ENCODE assay signal across 1 cellular context in the genomic region with DNA sequence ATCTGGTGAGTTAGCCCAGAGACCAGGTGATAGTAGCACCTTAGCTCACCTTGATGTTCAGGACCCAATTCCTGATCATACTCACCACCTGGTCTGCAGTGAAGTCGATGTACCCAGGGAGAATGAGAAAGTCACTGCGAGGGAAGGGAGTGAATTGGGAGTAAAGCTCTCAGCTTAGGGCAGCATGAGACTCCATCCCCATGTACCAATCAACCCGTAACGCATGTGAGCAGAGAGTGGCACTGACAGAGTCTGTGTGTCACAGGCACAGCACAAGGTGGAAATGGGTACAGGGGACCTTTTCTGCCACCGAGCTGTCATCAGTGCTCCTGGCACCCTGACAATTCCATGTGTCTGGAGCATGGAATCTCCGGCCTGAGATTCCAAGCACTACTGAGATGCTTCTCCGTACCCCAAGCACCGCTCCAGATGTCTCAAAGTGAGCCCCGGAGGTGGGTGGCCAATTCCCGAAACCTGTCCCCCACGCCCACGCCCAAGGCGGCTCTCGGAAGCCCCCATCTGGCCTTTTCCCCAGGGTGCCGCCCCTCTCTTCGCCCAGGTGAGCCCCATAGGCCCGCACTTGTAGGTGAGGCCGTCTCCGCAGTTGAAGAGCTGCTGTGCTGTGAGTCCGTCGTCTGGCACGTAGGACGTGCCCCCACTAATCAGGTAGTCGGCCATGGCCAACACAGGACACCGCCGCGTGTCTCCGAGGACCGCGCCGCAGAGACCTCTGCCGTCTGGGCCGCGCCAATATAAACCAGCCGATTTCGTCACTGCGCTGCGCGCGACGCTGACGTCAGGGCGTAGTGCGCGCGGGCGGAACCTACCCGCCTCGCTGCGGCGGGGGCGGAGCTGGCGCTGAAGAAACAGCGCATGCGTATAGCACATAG.
A peak's percentile ranks its signal among the peaks of the same experiment; 100 is the strongest.
TF ChIP-seq lines count a peak whose summit lies in the region.

Gene IMPDH2 (minus strand): TSS at position 726 of the 890 bp plus-strand sequence. CDS start 48 bp downstream, at position 678.

TF ChIP-seq in K562, 482 proteins besides CTCF, POLR2A, EP300 and RAD21 (continued from another document and continues in another):
- TF ChIP-seq U2AF1 (optimal IDR thresholded peaks at IDR 0.05; ENCODE audit: low read depth, low read length) (no peak), BRD4 (IDR thresholded peaks at IDR 0.05) (0 out of 2 replicates have a peak, but pooled peaks have one; percentile 47), STAG1 (CRISPR knock-in tag; IDR thresholded peaks at IDR 0.05; ENCODE audit: borderline replicate concordance) (no peak), ZNF408 (CRISPR knock-in tag; IDR thresholded peaks at IDR 0.05; ENCODE audit: low read depth) (no peak), BRD9 (IDR thresholded peaks at IDR 0.05; ENCODE audit: low read depth, partially characterized antibody) (no peak), KAT2B (IDR thresholded peaks at IDR 0.05; ENCODE audit: low read depth, low read length) (no peak), BDP1 (IDR thresholded peaks at IDR 0.05; ENCODE audit: insufficient read depth, insufficient read length) (no peak), FIP1L1 (IDR thresholded peaks at IDR 0.05; ENCODE audit: low read depth, low read length, poor library complexity, severe bottlenecking) (peak; percentile 80), FOXA3 (CRISPR knock-in tag; conservative IDR thresholded peaks at IDR 0.05 in 1 of 2, IDR thresholded peaks at IDR 0.05 in 1 of 2) (no peak), NR2C2 (CRISPR knock-in tag; IDR thresholded peaks at IDR 0.05) (0 out of 2 replicates have a peak, but pooled peaks have one; percentile 31), NR2C2 (tag; IDR thresholded peaks at IDR 0.05) (peak; percentile 30; the same call in 1 of the 2 replicates), ZMIZ1 (IDR thresholded peaks at IDR 0.05; ENCODE audit: low read depth in 2 of 2, low read length in 2 of 2) (peak in 1 of 2 experiments; percentile 73; a peak in 1 of 4 replicates), ZBTB8A (IDR thresholded peaks at IDR 0.05; ENCODE audit: partially characterized antibody) (no peak), EZH2 (IDR thresholded peaks at IDR 0.05; ENCODE audit: borderline replicate concordance, low read depth, low read length) (no peak), RHOXF2B (CRISPR knock-in tag; conservative IDR thresholded peaks at IDR 0.05) (peak; percentile 50; the same call in 1 of the 2 replicates), MYBL2 (IDR thresholded peaks at IDR 0.05; ENCODE audit: low read depth) (no peak), MYBL2 (CRISPR knock-in tag; IDR thresholded peaks at IDR 0.05; ENCODE audit: borderline replicate concordance) (peak; percentile 49; the same call in 1 of the 2 replicates), LCOR (CRISPR knock-in tag; IDR thresholded peaks at IDR 0.05) (no peak), HNRNPH1 (optimal IDR thresholded peaks at IDR 0.05; ENCODE audit: low read depth, low read length) (no peak), USF2 (CRISPR knock-in tag; IDR thresholded peaks at IDR 0.05) (no peak), C11orf30 (IDR thresholded peaks at IDR 0.05; ENCODE audit: low read depth) (peak; percentile 75), MCM2 (IDR thresholded peaks at IDR 0.05; ENCODE audit: low read depth) (no peak), DDX20 (tag; IDR thresholded peaks at IDR 0.05; ENCODE audit: low read depth) (no peak), TAF9B (IDR thresholded peaks at IDR 0.05; ENCODE audit: partially characterized antibody) (no peak), HNRNPL (IDR thresholded peaks at IDR 0.05; ENCODE audit: low read depth, low read length) (no peak), KLF13 (tag; IDR thresholded peaks at IDR 0.05; ENCODE audit: borderline replicate concordance, low read depth) (peak; percentile 29; the same call in 1 of the 2 replicates), CEBPG (CRISPR knock-in tag; IDR thresholded peaks at IDR 0.05) (peak; percentile 90), CEBPG (tag; conservative IDR thresholded peaks at IDR 0.05 in 1 of 2, IDR thresholded peaks at IDR 0.05 in 1 of 2) (peak; percentile 63 to 84), ZBTB1 (CRISPR knock-in tag; IDR thresholded peaks at IDR 0.05; ENCODE audit: borderline replicate concordance, low read depth) (no peak), UBTF (IDR thresholded peaks at IDR 0.05; ENCODE audit: borderline replicate concordance in 1 of 2, low read depth in 2 of 2, low read length in 2 of 2) (no peak), ZNF165 (CRISPR knock-in tag; IDR thresholded peaks at IDR 0.05; ENCODE audit: borderline replicate concordance) (no peak), CTBP1 (IDR thresholded peaks at IDR 0.05; ENCODE audit: borderline replicate concordance) (peak; percentile 78; the same call in 1 of the 2 replicates), CBX8 (IDR thresholded peaks at IDR 0.05; ENCODE audit: borderline replicate concordance, extremely low read depth, low read depth, low read length, poor library complexity, severe bottlenecking) (no peak), YY1 (IDR thresholded peaks at IDR 0.05; ENCODE audit: borderline replicate concordance in 1 of 3, control insufficient read depth in 1 of 3, extremely low read depth in 1 of 3, insufficient read depth in 3 of 3, insufficient read length in 1 of 3, insufficient replicate concordance in 2 of 3, low read depth in 1 of 3, low read length in 2 of 3) (peak; percentile 17 to 80 (median 74)), GTF2E2 (tag; IDR thresholded peaks at IDR 0.05) (no peak), NCOR1 (IDR thresholded peaks at IDR 0.05) (peak; percentile 35; the same call in 1 of the 2 replicates), ZNF282 (CRISPR knock-in tag; IDR thresholded peaks at IDR 0.05) (no peak), NR2F6 (CRISPR knock-in tag; IDR thresholded peaks at IDR 0.05) (no peak), ZNF143 (CRISPR knock-in tag; IDR thresholded peaks at IDR 0.05) (no peak), SP1 (CRISPR knock-in tag; IDR thresholded peaks at IDR 0.05) (peak; percentile 78), HDAC6 (IDR thresholded peaks at IDR 0.05; ENCODE audit: low read depth, low read length) (0 out of 2 replicates have a peak, but pooled peaks have one; percentile 56), ZNF766 (CRISPR knock-in tag; conservative IDR thresholded peaks at IDR 0.05) (no peak), ZNF444 (CRISPR knock-in tag; IDR thresholded peaks at IDR 0.05) (no peak)
- TF ChIP-seq, protein P1, sequence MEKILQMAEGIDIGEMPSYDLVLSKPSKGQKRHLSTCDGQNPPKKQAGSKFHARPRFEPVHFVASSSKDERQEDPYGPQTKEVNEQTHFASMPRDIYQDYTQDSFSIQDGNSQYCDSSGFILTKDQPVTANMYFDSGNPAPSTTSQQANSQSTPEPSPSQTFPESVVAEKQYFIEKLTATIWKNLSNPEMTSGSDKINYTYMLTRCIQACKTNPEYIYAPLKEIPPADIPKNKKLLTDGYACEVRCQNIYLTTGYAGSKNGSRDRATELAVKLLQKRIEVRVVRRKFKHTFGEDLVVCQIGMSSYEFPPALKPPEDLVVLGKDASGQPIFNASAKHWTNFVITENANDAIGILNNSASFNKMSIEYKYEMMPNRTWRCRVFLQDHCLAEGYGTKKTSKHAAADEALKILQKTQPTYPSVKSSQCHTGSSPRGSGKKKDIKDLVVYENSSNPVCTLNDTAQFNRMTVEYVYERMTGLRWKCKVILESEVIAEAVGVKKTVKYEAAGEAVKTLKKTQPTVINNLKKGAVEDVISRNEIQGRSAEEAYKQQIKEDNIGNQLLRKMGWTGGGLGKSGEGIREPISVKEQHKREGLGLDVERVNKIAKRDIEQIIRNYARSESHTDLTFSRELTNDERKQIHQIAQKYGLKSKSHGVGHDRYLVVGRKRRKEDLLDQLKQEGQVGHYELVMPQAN (IDR thresholded peaks at IDR 0.05; ENCODE audit: borderline replicate concordance): peak; percentile 84
- TF ChIP-seq, protein P2, sequence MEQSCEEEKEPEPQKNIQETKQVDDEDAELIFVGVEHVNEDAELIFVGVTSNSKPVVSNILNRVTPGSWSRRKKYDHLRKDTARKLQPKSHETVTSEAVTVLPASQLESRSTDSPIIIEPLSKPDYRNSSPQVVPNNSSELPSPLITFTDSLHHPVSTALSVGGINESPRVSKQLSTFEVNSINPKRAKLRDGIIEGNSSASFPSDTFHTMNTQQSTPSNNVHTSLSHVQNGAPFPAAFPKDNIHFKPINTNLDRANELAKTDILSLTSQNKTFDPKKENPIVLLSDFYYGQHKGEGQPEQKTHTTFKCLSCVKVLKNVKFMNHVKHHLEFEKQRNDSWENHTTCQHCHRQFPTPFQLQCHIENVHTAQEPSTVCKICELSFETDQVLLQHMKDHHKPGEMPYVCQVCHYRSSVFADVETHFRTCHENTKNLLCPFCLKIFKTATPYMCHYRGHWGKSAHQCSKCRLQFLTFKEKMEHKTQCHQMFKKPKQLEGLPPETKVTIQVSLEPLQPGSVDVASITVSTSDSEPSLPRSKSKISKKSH (CRISPR knock-in tag; IDR thresholded peaks at IDR 0.05): no peak
- TF ChIP-seq, protein P3, sequence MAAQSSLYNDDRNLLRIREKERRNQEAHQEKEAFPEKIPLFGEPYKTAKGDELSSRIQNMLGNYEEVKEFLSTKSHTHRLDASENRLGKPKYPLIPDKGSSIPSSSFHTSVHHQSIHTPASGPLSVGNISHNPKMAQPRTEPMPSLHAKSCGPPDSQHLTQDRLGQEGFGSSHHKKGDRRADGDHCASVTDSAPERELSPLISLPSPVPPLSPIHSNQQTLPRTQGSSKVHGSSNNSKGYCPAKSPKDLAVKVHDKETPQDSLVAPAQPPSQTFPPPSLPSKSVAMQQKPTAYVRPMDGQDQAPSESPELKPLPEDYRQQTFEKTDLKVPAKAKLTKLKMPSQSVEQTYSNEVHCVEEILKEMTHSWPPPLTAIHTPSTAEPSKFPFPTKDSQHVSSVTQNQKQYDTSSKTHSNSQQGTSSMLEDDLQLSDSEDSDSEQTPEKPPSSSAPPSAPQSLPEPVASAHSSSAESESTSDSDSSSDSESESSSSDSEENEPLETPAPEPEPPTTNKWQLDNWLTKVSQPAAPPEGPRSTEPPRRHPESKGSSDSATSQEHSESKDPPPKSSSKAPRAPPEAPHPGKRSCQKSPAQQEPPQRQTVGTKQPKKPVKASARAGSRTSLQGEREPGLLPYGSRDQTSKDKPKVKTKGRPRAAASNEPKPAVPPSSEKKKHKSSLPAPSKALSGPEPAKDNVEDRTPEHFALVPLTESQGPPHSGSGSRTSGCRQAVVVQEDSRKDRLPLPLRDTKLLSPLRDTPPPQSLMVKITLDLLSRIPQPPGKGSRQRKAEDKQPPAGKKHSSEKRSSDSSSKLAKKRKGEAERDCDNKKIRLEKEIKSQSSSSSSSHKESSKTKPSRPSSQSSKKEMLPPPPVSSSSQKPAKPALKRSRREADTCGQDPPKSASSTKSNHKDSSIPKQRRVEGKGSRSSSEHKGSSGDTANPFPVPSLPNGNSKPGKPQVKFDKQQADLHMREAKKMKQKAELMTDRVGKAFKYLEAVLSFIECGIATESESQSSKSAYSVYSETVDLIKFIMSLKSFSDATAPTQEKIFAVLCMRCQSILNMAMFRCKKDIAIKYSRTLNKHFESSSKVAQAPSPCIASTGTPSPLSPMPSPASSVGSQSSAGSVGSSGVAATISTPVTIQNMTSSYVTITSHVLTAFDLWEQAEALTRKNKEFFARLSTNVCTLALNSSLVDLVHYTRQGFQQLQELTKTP (IDR thresholded peaks at IDR 0.05; ENCODE audit: low read depth in 1 of 2, partially characterized antibody in 2 of 2): no peak
